Comparison of ENCODE assay signal across 16 cellular contexts in genomic region chr16:5504028-5504758, GRCh38.
DNase-seq lines count a peak whose midpoint lies in the region; ATAC-seq, FAIRE-seq and TF ChIP-seq lines count a peak whose summit lies in the region.
"Had no signal": no experiment of that assay in that cellular context is flagged by ENCODE, and none has a peak within 500 bp of the region (broad histone marks: within the 10 kb centered on the region; RNA-seq: fewer than 3 reads in every experiment).

No MANE protein-coding gene starts in this region.

- CTCF ChIA-PET in activated CD4-positive, alpha-beta T cell treated with anti-CD3 and anti-CD28 coated beads for 36 hours (lab: Charles Lee): interaction anchor here (0.7 kb wide), 1 partner anchor 137 kb away, joined by 3 read pairs; no protein-coding TSS in a partner anchor

- H3K27me3 ChIP-seq in astrocyte (ENCODE audit: insufficient read depth, low read length): no peaks in the 10 kb centered on the region

- no peaks in the 10 kb centered on the region for H3K36me3 ChIP-seq in astrocyte (ENCODE audit: insufficient read depth, low read length)

- no peak overlapping the region for H3K27ac ChIP-seq in astrocyte (ENCODE audit: low read depth, low read length)
- no peak overlapping the region for H3K27ac ChIP-seq in substantia nigra (ENCODE audit: low read depth, low read length, poor library complexity, severe bottlenecking)

- H2AFZ ChIP-seq in astrocyte (ENCODE audit: low read depth, low read length): peak overlapping the region; percentile 52

- no peak overlapping the region for H3K4me3 Mint-ChIP-seq in astrocyte (ENCODE audit: unreplicated experiment)
- H3K4me3 Mint-ChIP-seq in activated CD4-positive, alpha-beta T cell treated with anti-CD3 and anti-CD28 coated beads for 36 hours: no peak overlapping the region
- H3K4me3 Mint-ChIP-seq: activated naive CD8-positive, alpha-beta T cell treated with anti-CD3 and anti-CD28 coated beads, Interleukin-2, amount 10 ng/mL, durations not matched to agents 7 days and 5 days; CD8-positive, alpha-beta memory T cell; stimulated activated naive CD8-positive, alpha-beta T cell treated with anti-CD3 and anti-CD28 coated beads, Interleukin-15, Interleukin-2, amounts not matched to agents 100 ng/mL and 50 ng/mL, for 24 hours had no signal

- H3K9me3 ChIP-seq in astrocyte (ENCODE audit: insufficient read depth, low read depth, low read length): peaks cover 5% of the 10 kb centered on the region

- no peak overlapping the region for H3K9ac ChIP-seq in astrocyte (ENCODE audit: low read length)

- intact Hi-C loops in activated CD4-positive, alpha-beta T cell treated with anti-CD3 and anti-CD28 coated beads for 36 hours (cut with DNase I, micrococcal nuclease): loop anchor here (5.0 kb wide), 3 partner anchors 113 to 1138 kb away; no protein-coding TSS in a partner anchor

- POLR2A ChIA-PET in activated CD4-positive, alpha-beta T cell treated with anti-CD3 and anti-CD28 coated beads for 36 hours (lab: Charles Lee): no interaction called here

- H3K79me2 ChIP-seq in astrocyte (ENCODE audit: insufficient read depth, low read length): no peaks in the 10 kb centered on the region

- H3K4me2 ChIP-seq in astrocyte (ENCODE audit: low read length): no peak overlapping the region

- no peaks in the 10 kb centered on the region for H4K20me1 ChIP-seq in astrocyte (ENCODE audit: insufficient read depth, low read length)

- no peaks in the 10 kb centered on the region for H3K9me3 Mint-ChIP-seq in astrocyte (ENCODE audit: unreplicated experiment)
- H3K9me3 Mint-ChIP-seq in activated CD4-positive, alpha-beta T cell treated with anti-CD3 and anti-CD28 coated beads for 36 hours (ENCODE audit: low read depth): no peaks in the 10 kb centered on the region
- H3K9me3 Mint-ChIP-seq: activated naive CD8-positive, alpha-beta T cell treated with anti-CD3 and anti-CD28 coated beads, Interleukin-2, amount 10 ng/mL, durations not matched to agents 7 days and 5 days; stimulated activated naive CD8-positive, alpha-beta T cell treated with anti-CD3 and anti-CD28 coated beads, Interleukin-15, Interleukin-2, amounts not matched to agents 100 ng/mL and 50 ng/mL, for 24 hours had no signal

- peaks cover 47% of the 10 kb centered on the region for H3K27me3 Mint-ChIP-seq in astrocyte (ENCODE audit: low read depth, unreplicated experiment)
- peaks cover 4% of the 10 kb centered on the region for H3K27me3 Mint-ChIP-seq in activated CD4-positive, alpha-beta T cell treated with anti-CD3 and anti-CD28 coated beads for 36 hours
- H3K27me3 Mint-ChIP-seq: activated naive CD8-positive, alpha-beta T cell treated with anti-CD3 and anti-CD28 coated beads, Interleukin-2, amount 10 ng/mL, durations not matched to agents 7 days and 5 days; stimulated activated naive CD8-positive, alpha-beta T cell treated with anti-CD3 and anti-CD28 coated beads, Interleukin-15, Interleukin-2, amounts not matched to agents 100 ng/mL and 50 ng/mL, for 24 hours had no signal

- no peak for TF ChIP-seq CTCF in astrocyte (IDR thresholded peaks at IDR 0.05; ENCODE audit: insufficient read depth, low read depth, low read length)

- H3K27ac Mint-ChIP-seq in astrocyte (ENCODE audit: unreplicated experiment): no peak overlapping the region
- H3K27ac Mint-ChIP-seq in activated CD4-positive, alpha-beta T cell treated with anti-CD3 and anti-CD28 coated beads for 36 hours: no peak overlapping the region
- H3K27ac Mint-ChIP-seq: activated naive CD8-positive, alpha-beta T cell treated with anti-CD3 and anti-CD28 coated beads, Interleukin-2, amount 10 ng/mL, durations not matched to agents 7 days and 5 days; CD8-positive, alpha-beta memory T cell; stimulated activated naive CD8-positive, alpha-beta T cell treated with anti-CD3 and anti-CD28 coated beads, Interleukin-15, Interleukin-2, amounts not matched to agents 100 ng/mL and 50 ng/mL, for 24 hours had no signal

- no peaks in the 10 kb centered on the region for H3K4me1 Mint-ChIP-seq in astrocyte (ENCODE audit: low read depth, unreplicated experiment)
- H3K4me1 Mint-ChIP-seq in activated CD4-positive, alpha-beta T cell treated with anti-CD3 and anti-CD28 coated beads for 36 hours: no peaks in the 10 kb centered on the region
- H3K4me1 Mint-ChIP-seq: activated naive CD8-positive, alpha-beta T cell treated with anti-CD3 and anti-CD28 coated beads, Interleukin-2, amount 10 ng/mL, durations not matched to agents 7 days and 5 days; CD8-positive, alpha-beta memory T cell had no signal

- no peaks in the 10 kb centered on the region for H3K36me3 Mint-ChIP-seq in astrocyte (ENCODE audit: low read depth, unreplicated experiment)
- no peaks in the 10 kb centered on the region for H3K36me3 Mint-ChIP-seq in activated CD4-positive, alpha-beta T cell treated with anti-CD3 and anti-CD28 coated beads for 36 hours (ENCODE audit: low read depth)
- H3K36me3 Mint-ChIP-seq: activated naive CD8-positive, alpha-beta T cell treated with anti-CD3 and anti-CD28 coated beads, Interleukin-2, amount 10 ng/mL, durations not matched to agents 7 days and 5 days; CD8-positive, alpha-beta memory T cell had no signal

- FAIRE-seq in astrocyte (lab: Jason Lieb, UNC): no peak
- FAIRE-seq: HTR-8/SVneo had no signal

- DNase-seq in NCI-H1092 treated with DMSO at 0.1 percent for 48 hours (lab: John Stamatoyannopoulos, UW) (peak; percentile 48), astrocyte (ENCODE audit: low read depth) (peak; percentile 12), islet precursor cell (peak; percentile 73), substantia nigra (lab: John Stamatoyannopoulos, UW) (peak in 31 of 49 donors; percentile 1 to 71 (median 26)), NCI-H1436 treated with DMSO at 0.1 percent for 48 hours (lab: John Stamatoyannopoulos, UW) (no peak)
- no peak for DNase-seq in activated CD4-positive, alpha-beta T cell treated with anti-CD3 and anti-CD28 coated beads for 36 hours
- DNase-seq: activated CD8-positive, alpha-beta memory T cell treated with anti-CD3 and anti-CD28 coated beads, Interleukin-2, amount 50 U/mL, for 48 hours; activated naive CD8-positive, alpha-beta T cell treated with anti-CD3 and anti-CD28 coated beads, Interleukin-2, amount 10 ng/mL, durations not matched to agents 7 days and 5 days; CD8-positive, alpha-beta memory T cell; cortex of kidney; MV-4-11; NCI-H524 treated with DMSO at 0.1 percent for 48 hours; SIG-M5 had no signal

- H3K4me3 ChIP-seq in astrocyte (ENCODE audit: insufficient read depth, low read depth, low read length): no peak overlapping the region

- ATAC-seq in activated CD4-positive, alpha-beta T cell treated with anti-CD3 and anti-CD28 coated beads for 36 hours: no peak
- no peak for ATAC-seq in GM18511 (IDR thresholded peaks at IDR 0.05; ENCODE audit: unreplicated experiment)

- no peaks in the 10 kb centered on the region for H3K4me1 ChIP-seq in astrocyte (ENCODE audit: insufficient read depth, low read length)

Comparison
In these comparisons a context has a peak if more than half of its experiments do, and no peak if none do; other contexts are left out.
1. DNase-seq: peak in NCI-H1092 treated with DMSO at 0.1 percent for 48 hours (single experiment), astrocyte (single experiment), islet precursor cell (single experiment) and substantia nigra (31 of 49); none in NCI-H1436 treated with DMSO at 0.1 percent for 48 hours (single experiment) and activated CD4-positive, alpha-beta T cell treated with anti-CD3 and anti-CD28 coated beads for 36 hours (single experiment).